Comparison of ENCODE assay signal across 19 cellular contexts in genomic region chr6:88360203-88360797, GRCh38.
DNase-seq lines count a peak whose midpoint lies in the region; ATAC-seq and TF ChIP-seq lines count a peak whose summit lies in the region.
"Had no signal": no experiment of that assay in that cellular context is flagged by ENCODE, and none has a peak within 500 bp of the region (broad histone marks: within the 10 kb centered on the region; RNA-seq: fewer than 3 reads in every experiment).

No MANE protein-coding gene starts in this region.

- no peak for DNase-seq in GM23338 (ENCODE audit: low spot score)
- peak; percentile 43 for DNase-seq in adipocyte (ENCODE audit: low read depth)
- peak; percentile 75 for DNase-seq in fibroblast of pulmonary artery (ENCODE audit: low read depth)
- no peak for DNase-seq in HK-2 (ENCODE audit: unreplicated experiment)
- DNase-seq in activated T-helper 1 cell treated with anti-CD3 and anti-CD28 coated beads, Interleukin-12 subunit alpha, Interleukin-12 subunit beta, Interleukin-2, Interleukin-4 antibody, amounts not matched to agents 30 ng/mL and 10 ng/mL and 1 ng/mL, durations not matched to agents 14 hours and 24 hours and 36 hours (ENCODE audit: low spot score) = no peak
- DNase-seq in activated T-cell treated with anti-CD3 and anti-CD28 coated beads, Interleukin-2, amount 50 U/mL, for 4 hours = no peak
- DNase-seq: activated B cell treated with CpG ODN at 0.5 μM for 24 hours; activated CD8-positive, alpha-beta memory T cell treated with anti-CD3 and anti-CD28 coated beads, Interleukin-2, amount 50 U/mL, for 4 hours; activated naive CD8-positive, alpha-beta T cell treated with anti-CD3 and anti-CD28 coated beads for 36 hours; CD4-positive, alpha-beta memory T cell; dorsolateral prefrontal cortex; heart left ventricle; NCI-H2171; right cardiac atrium; stimulated activated naive CD8-positive, alpha-beta T cell treated with anti-CD3 and anti-CD28 coated beads, Interleukin-15, Interleukin-2, amounts not matched to agents 100 U/mL and 50 U/mL, for 24 hours had no signal

- no peaks in the 10 kb centered on the region for H3F3A ChIP-seq in GM23338 (replicated peaks; ENCODE audit: low read depth)

- H3K36me3 Mint-ChIP-seq in GM23338 (ENCODE audit: low read depth) = no peaks in the 10 kb centered on the region
- H3K36me3 Mint-ChIP-seq in stimulated activated memory B cell treated with anti-CD40 and anti-IgM and Interleukin-4, amounts not matched to agents 10 μg/mL and 1 μg/mL and 100 μg/mL, for 72 hours = no peaks in the 10 kb centered on the region
- H3K36me3 Mint-ChIP-seq in activated T-helper 1 cell treated with anti-CD3 and anti-CD28 coated beads, Interleukin-12 subunit alpha, Interleukin-12 subunit beta, Interleukin-2, Interleukin-4 antibody, amounts not matched to agents 30 ng/mL and 10 ng/mL and 1 ng/mL, durations not matched to agents 14 hours and 24 hours and 36 hours (ENCODE audit: low read depth) = no peaks in the 10 kb centered on the region
- no peaks in the 10 kb centered on the region for H3K36me3 Mint-ChIP-seq in activated T-cell treated with anti-CD3 and anti-CD28 coated beads, Interleukin-2, amount 50 U/mL, for 4 hours (ENCODE audit: insufficient read depth)
- H3K36me3 Mint-ChIP-seq: activated naive CD8-positive, alpha-beta T cell treated with anti-CD3 and anti-CD28 coated beads for 36 hours; CD4-positive, alpha-beta memory T cell had no signal

- no peaks in the 10 kb centered on the region for H3K79me2 ChIP-seq in GM23338 (replicated peaks; ENCODE audit: insufficient read depth)

- peaks cover 4% of the 10 kb centered on the region; the same call in 1 of the 3 replicates for H3K4me1 Mint-ChIP-seq in GM23338
- no peaks in the 10 kb centered on the region for H3K4me1 Mint-ChIP-seq in stimulated activated memory B cell treated with anti-CD40 and anti-IgM and Interleukin-4, amounts not matched to agents 10 μg/mL and 1 μg/mL and 100 μg/mL, for 72 hours
- H3K4me1 Mint-ChIP-seq in activated T-helper 1 cell treated with anti-CD3 and anti-CD28 coated beads, Interleukin-12 subunit alpha, Interleukin-12 subunit beta, Interleukin-2, Interleukin-4 antibody, amounts not matched to agents 30 ng/mL and 10 ng/mL and 1 ng/mL, durations not matched to agents 14 hours and 24 hours and 36 hours (ENCODE audit: low read depth) = no peaks in the 10 kb centered on the region
- no peaks in the 10 kb centered on the region for H3K4me1 Mint-ChIP-seq in activated T-cell treated with anti-CD3 and anti-CD28 coated beads, Interleukin-2, amount 50 U/mL, for 4 hours (ENCODE audit: low read depth)
- H3K4me1 Mint-ChIP-seq: activated B cell treated with CpG ODN at 0.5 μM for 24 hours; activated naive CD8-positive, alpha-beta T cell treated with anti-CD3 and anti-CD28 coated beads for 36 hours; CD4-positive, alpha-beta memory T cell had no signal

- peak overlapping the region; percentile 30; the same call in 1 of the 2 replicates for H2AFZ ChIP-seq in GM23338

- no peaks in the 10 kb centered on the region for H4K20me1 ChIP-seq in GM23338 (replicated peaks; ENCODE audit: insufficient read depth)

- H3K9ac ChIP-seq in adipocyte (ENCODE audit: low read length) = peak overlapping the region; percentile 81

- intact Hi-C loops in activated T-helper 1 cell treated with anti-CD3 and anti-CD28 coated beads, Interleukin-12 subunit alpha, Interleukin-12 subunit beta, Interleukin-2, Interleukin-4 antibody, amounts not matched to agents 30 ng/mL and 10 ng/mL and 1 ng/mL, durations not matched to agents 14 hours and 24 hours and 36 hours (cut with micrococcal nuclease) = no loop called here

- H3K4me3 ChIP-seq in GM23338 (no peak overlapping the region), adipocyte (ENCODE audit: low read length) (peak overlapping the region; percentile 36), fibroblast of pulmonary artery (replicated peaks; ENCODE audit: low read depth, low read length) (no peak overlapping the region)
- H3K4me3 ChIP-seq: dorsolateral prefrontal cortex, heart left ventricle had no signal

- peaks cover 2% of the 10 kb centered on the region for H3K9me3 ChIP-seq in adipocyte (ENCODE audit: control insufficient read depth, low read length)
- H3K9me3 ChIP-seq: heart left ventricle had no signal

- H3K4me3 Mint-ChIP-seq in GM23338 = no peak overlapping the region
- no peak overlapping the region for H3K4me3 Mint-ChIP-seq in stimulated activated memory B cell treated with anti-CD40 and anti-IgM and Interleukin-4, amounts not matched to agents 10 μg/mL and 1 μg/mL and 100 μg/mL, for 72 hours
- H3K4me3 Mint-ChIP-seq in activated T-helper 1 cell treated with anti-CD3 and anti-CD28 coated beads, Interleukin-12 subunit alpha, Interleukin-12 subunit beta, Interleukin-2, Interleukin-4 antibody, amounts not matched to agents 30 ng/mL and 10 ng/mL and 1 ng/mL, durations not matched to agents 14 hours and 24 hours and 36 hours = no peak overlapping the region
- no peak overlapping the region for H3K4me3 Mint-ChIP-seq in activated T-cell treated with anti-CD3 and anti-CD28 coated beads, Interleukin-2, amount 50 U/mL, for 4 hours
- H3K4me3 Mint-ChIP-seq: activated B cell treated with CpG ODN at 0.5 μM for 24 hours; activated naive CD8-positive, alpha-beta T cell treated with anti-CD3 and anti-CD28 coated beads for 36 hours; CD4-positive, alpha-beta memory T cell; natural killer cell treated with Interleukin-12 subunit alpha and Interleukin-12 subunit beta and Interleukin-15 and Interleukin-18, amount 100 ng/mL, for 72 hours had no signal

- no peak for ATAC-seq in GM23338
- peak; percentile 20 for ATAC-seq in stimulated activated memory B cell treated with anti-CD40 and anti-IgM and Interleukin-4, amounts not matched to agents 10 μg/mL and 1 μg/mL and 100 μg/mL, for 72 hours
- ATAC-seq in HG02852 (IDR thresholded peaks at IDR 0.05; ENCODE audit: unreplicated experiment) = no peak
- ATAC-seq in activated T-cell treated with anti-CD3 and anti-CD28 coated beads, Interleukin-2, amount 50 U/mL, for 4 hours = no peak
- ATAC-seq: HCT116; heart left ventricle; natural killer cell treated with Interleukin-12 subunit alpha and Interleukin-12 subunit beta and Interleukin-15 and Interleukin-18, amount 100 ng/mL, for 72 hours; right cardiac atrium; stimulated activated naive CD8-positive, alpha-beta T cell treated with anti-CD3 and anti-CD28 coated beads, Interleukin-15, Interleukin-2, amounts not matched to agents 100 U/mL and 50 U/mL, for 24 hours had no signal

- TF ChIP-seq CTCF in GM23338 (conservative IDR thresholded peaks at IDR 0.05; ENCODE audit: low read depth in 2 of 2) = no peak
- TF ChIP-seq CTCF in fibroblast of pulmonary artery (IDR thresholded peaks at IDR 0.05; ENCODE audit: low read length, missing control alignments) = no peak

- H3K27me3 ChIP-seq in GM23338 (ENCODE audit: insufficient read depth) (no peaks in the 10 kb centered on the region), adipocyte (replicated peaks; ENCODE audit: control insufficient read depth, insufficient read depth, low read length) (no peaks in the 10 kb centered on the region)
- H3K27me3 ChIP-seq: heart left ventricle had no signal

- peaks cover 13% of the 10 kb centered on the region; the same call in 1 of the 2 replicates for H3K9me2 ChIP-seq in GM23338 (ENCODE audit: insufficient read depth)

- no peaks in the 10 kb centered on the region for H3K36me3 ChIP-seq in GM23338 (ENCODE audit: insufficient read depth)
- no peaks in the 10 kb centered on the region for H3K36me3 ChIP-seq in adipocyte (ENCODE audit: control insufficient read depth, insufficient read depth, low read length, severe bottlenecking)
- H3K36me3 ChIP-seq: heart left ventricle had no signal

- no peaks in the 10 kb centered on the region for H3K27me3 Mint-ChIP-seq in GM23338 (ENCODE audit: insufficient read depth, low read depth, poor library complexity)
- no peaks in the 10 kb centered on the region for H3K27me3 Mint-ChIP-seq in stimulated activated memory B cell treated with anti-CD40 and anti-IgM and Interleukin-4, amounts not matched to agents 10 μg/mL and 1 μg/mL and 100 μg/mL, for 72 hours
- no peaks in the 10 kb centered on the region for H3K27me3 Mint-ChIP-seq in activated T-helper 1 cell treated with anti-CD3 and anti-CD28 coated beads, Interleukin-12 subunit alpha, Interleukin-12 subunit beta, Interleukin-2, Interleukin-4 antibody, amounts not matched to agents 30 ng/mL and 10 ng/mL and 1 ng/mL, durations not matched to agents 14 hours and 24 hours and 36 hours (ENCODE audit: insufficient read depth)
- peaks cover 5% of the 10 kb centered on the region for H3K27me3 Mint-ChIP-seq in activated T-cell treated with anti-CD3 and anti-CD28 coated beads, Interleukin-2, amount 50 U/mL, for 4 hours (ENCODE audit: low read depth)
- H3K27me3 Mint-ChIP-seq: activated naive CD8-positive, alpha-beta T cell treated with anti-CD3 and anti-CD28 coated beads for 36 hours had no signal

- no peak overlapping the region for H3K27ac Mint-ChIP-seq in GM23338
- H3K27ac Mint-ChIP-seq in stimulated activated memory B cell treated with anti-CD40 and anti-IgM and Interleukin-4, amounts not matched to agents 10 μg/mL and 1 μg/mL and 100 μg/mL, for 72 hours = no peak overlapping the region
- no peak overlapping the region for H3K27ac Mint-ChIP-seq in activated T-helper 1 cell treated with anti-CD3 and anti-CD28 coated beads, Interleukin-12 subunit alpha, Interleukin-12 subunit beta, Interleukin-2, Interleukin-4 antibody, amounts not matched to agents 30 ng/mL and 10 ng/mL and 1 ng/mL, durations not matched to agents 14 hours and 24 hours and 36 hours
- H3K27ac Mint-ChIP-seq: activated B cell treated with CpG ODN at 0.5 μM for 24 hours; activated naive CD8-positive, alpha-beta T cell treated with anti-CD3 and anti-CD28 coated beads for 36 hours; CD4-positive, alpha-beta memory T cell; natural killer cell treated with Interleukin-12 subunit alpha and Interleukin-12 subunit beta and Interleukin-15 and Interleukin-18, amount 100 ng/mL, for 72 hours had no signal

- H3K9me3 Mint-ChIP-seq in GM23338 = no peaks in the 10 kb centered on the region; the same call in 2 of the 3 replicates
- no peaks in the 10 kb centered on the region for H3K9me3 Mint-ChIP-seq in stimulated activated memory B cell treated with anti-CD40 and anti-IgM and Interleukin-4, amounts not matched to agents 10 μg/mL and 1 μg/mL and 100 μg/mL, for 72 hours
- peaks cover 2% of the 10 kb centered on the region for H3K9me3 Mint-ChIP-seq in activated T-helper 1 cell treated with anti-CD3 and anti-CD28 coated beads, Interleukin-12 subunit alpha, Interleukin-12 subunit beta, Interleukin-2, Interleukin-4 antibody, amounts not matched to agents 30 ng/mL and 10 ng/mL and 1 ng/mL, durations not matched to agents 14 hours and 24 hours and 36 hours
- H3K9me3 Mint-ChIP-seq in activated T-cell treated with anti-CD3 and anti-CD28 coated beads, Interleukin-2, amount 50 U/mL, for 4 hours = peaks cover under 1% of the 10 kb centered on the region
- H3K9me3 Mint-ChIP-seq: activated B cell treated with CpG ODN at 0.5 μM for 24 hours; natural killer cell treated with Interleukin-12 subunit alpha and Interleukin-12 subunit beta and Interleukin-15 and Interleukin-18, amount 100 ng/mL, for 72 hours had no signal

- H3K4me1 ChIP-seq in GM23338 (ENCODE audit: insufficient read depth) = peaks cover 13% of the 10 kb centered on the region
- H3K4me1 ChIP-seq in adipocyte (ENCODE audit: control insufficient read depth, insufficient read depth, low read length) = peaks cover 38% of the 10 kb centered on the region
- H3K4me1 ChIP-seq: heart left ventricle had no signal

- no peak overlapping the region for H3K27ac ChIP-seq in GM23338 (ENCODE audit: low read depth)
- H3K27ac ChIP-seq: dorsolateral prefrontal cortex, heart left ventricle had no signal

- no peak overlapping the region for H3K4me2 ChIP-seq in GM23338

Comparison
In these comparisons a context has a peak if more than half of its experiments do, and no peak if none do; other contexts are left out.
1. DNase-seq: peak in adipocyte (single experiment) and fibroblast of pulmonary artery (single experiment); none in GM23338 (single experiment), HK-2 (single experiment), activated T-helper 1 cell treated with anti-CD3 and anti-CD28 coated beads, Interleukin-12 subunit alpha, Interleukin-12 subunit beta, Interleukin-2, Interleukin-4 antibody, amounts not matched to agents 30 ng/mL and 10 ng/mL and 1 ng/mL, durations not matched to agents 14 hours and 24 hours and 36 hours (single experiment) and activated T-cell treated with anti-CD3 and anti-CD28 coated beads, Interleukin-2, amount 50 U/mL, for 4 hours (single experiment).